Comparison of ENCODE assay signal across 8 cellular contexts in genomic region chr9:133356391-133357091, GRCh38. TPM values are rescaled to one million over a fixed set of nuclear protein-coding genes. Genes with fewer than 3 reads are reported as not detected.
DNase-seq lines count a peak whose midpoint lies in the region; ATAC-seq and TF ChIP-seq lines count a peak whose summit lies in the region.

Gene SURF1 (minus strand): TSS chr9:133356487. CDS start chr9:133356453, 34 bp downstream.
Gene SURF2 (plus strand): TSS chr9:133356550. CDS start chr9:133356593, 43 bp downstream.

- no peaks in the 10 kb centered on the region for H3K27me3 Mint-ChIP-seq in Calu3 (ENCODE audit: unreplicated experiment)
- H3K27me3 Mint-ChIP-seq in activated naive CD4-positive, alpha-beta T cell treated with anti-CD3 and anti-CD28 coated beads, Interleukin-2, amount 50 U/mL, for 24 hours: no peaks in the 10 kb centered on the region

- CTCF ChIA-PET in Calu3 (lab: Charles Lee): interaction anchor here (0.6 to 0.8 kb wide), 3 partner anchors 9 to 103 kb away, joined by 3 to 5 read pairs (median 3); partner anchors contain the start of gene CACFD1

- H3K27ac Mint-ChIP-seq in Calu3 (ENCODE audit: unreplicated experiment): peak within 1 kb of the TSS; percentile 42
- peak within 1 kb of the TSS; percentile 72 for H3K27ac Mint-ChIP-seq in activated naive CD4-positive, alpha-beta T cell treated with anti-CD3 and anti-CD28 coated beads, Interleukin-2, amount 50 U/mL, for 24 hours

- H3K27me3 ChIP-seq in ovary: no peaks in the 10 kb centered on the region
- no peaks in the 10 kb centered on the region for H3K27me3 ChIP-seq in testis

- no peak for TF ChIP-seq EP300 in ovary (IDR thresholded peaks at IDR 0.05)

- no peak for TF ChIP-seq CTCF in Calu3 (IDR thresholded peaks at IDR 0.05; ENCODE audit: unreplicated experiment)
- no peak for TF ChIP-seq CTCF in ovary (IDR thresholded peaks at IDR 0.05)
- TF ChIP-seq CTCF in testis (IDR thresholded peaks at IDR 0.05): no peak

- H3K4me1 Mint-ChIP-seq in Calu3 (ENCODE audit: low read depth, unreplicated experiment): peaks cover 23% of the 10 kb centered on the region
- peaks cover 53% of the 10 kb centered on the region for H3K4me1 Mint-ChIP-seq in activated naive CD4-positive, alpha-beta T cell treated with anti-CD3 and anti-CD28 coated beads, Interleukin-2, amount 50 U/mL, for 24 hours

- H3K4me1 ChIP-seq in ovary (ENCODE audit: insufficient read depth) (peaks cover 6% of the 10 kb centered on the region), testis (peaks cover 20% of the 10 kb centered on the region)

- H3K4me3 Mint-ChIP-seq in Calu3 (ENCODE audit: low read depth, unreplicated experiment): peak within 1 kb of the TSS; percentile 78
- H3K4me3 Mint-ChIP-seq in activated naive CD4-positive, alpha-beta T cell treated with anti-CD3 and anti-CD28 coated beads, Interleukin-2, amount 50 U/mL, for 24 hours: peak within 1 kb of the TSS; percentile 89

- H3K27ac ChIP-seq in ovary (peak within 1 kb of the TSS; percentile 28 to 38), testis (peak within 1 kb of the TSS; percentile 13 to 45)

- BruUV-seq in Calu3 (replicated peaks; lab: Mats Ljungman, UMichigan): no TSS peak

- DNase-seq in Calu3 (peak; percentile 88), Kasumi-1 (lab: John Stamatoyannopoulos, UW) (peak; percentile 76 to 80), SKM-1 (lab: John Stamatoyannopoulos, UW; ENCODE audit: unreplicated experiment) (peak; percentile 45), head of caudate nucleus (peak; percentile 62 to 95 (median 90)), ovary (peak; percentile 81 to 93 (median 85)), testis (peak; percentile 93)

- H3K9me3 ChIP-seq in ovary (no peaks in the 10 kb centered on the region), testis (no peaks in the 10 kb centered on the region)

- H3K9me3 Mint-ChIP-seq in Calu3 (ENCODE audit: low read depth, unreplicated experiment): no peaks in the 10 kb centered on the region
- no peaks in the 10 kb centered on the region for H3K9me3 Mint-ChIP-seq in activated naive CD4-positive, alpha-beta T cell treated with anti-CD3 and anti-CD28 coated beads, Interleukin-2, amount 50 U/mL, for 24 hours

- 1% methylated on average over 60 to 78 of the region's 78 CpGs for WGBS in ovary, 3 donors
- WGBS in testis, 2 donors: 1% methylated on average over 25 to 67 of the region's 78 CpGs

- H3K4me3 ChIP-seq in ovary: peak within 1 kb of the TSS; percentile 77
- peak within 1 kb of the TSS; percentile 81 to 83 for H3K4me3 ChIP-seq in testis

- TF ChIP-seq POLR2A in ovary (IDR thresholded peaks at IDR 0.05) (peak; percentile 11), testis (IDR thresholded peaks at IDR 0.05) (no peak)

- ATAC-seq in GM21515 (IDR thresholded peaks at IDR 0.05; ENCODE audit: unreplicated experiment): peak; percentile 52

- no peaks in the 10 kb centered on the region for H3K36me3 ChIP-seq in ovary
- H3K36me3 ChIP-seq in testis (ENCODE audit: low read depth, missing control alignments): no peaks in the 10 kb centered on the region

- intact Hi-C loops in Calu3 (cut with micrococcal nuclease; ENCODE audit: unreplicated experiment): loop anchor here (2.0 kb wide), 1 partner anchor 18 kb away; no protein-coding TSS in a partner anchor
- intact Hi-C loops in head of caudate nucleus (cut with DNase I): loop anchor here (10.0 kb wide), 2 partner anchors 58 to 118 kb away; partner anchors contain the start of genes REXO4 and SLC2A6
- intact Hi-C loops in ovary (cut with DNase I): no loop called here
- intact Hi-C loops in testis (cut with DNase I; ENCODE audit: low total_unique reads): no loop called here

- peaks cover 69% of the 10 kb centered on the region for H3K36me3 Mint-ChIP-seq in Calu3 (ENCODE audit: insufficient read depth, unreplicated experiment)
- H3K36me3 Mint-ChIP-seq in activated naive CD4-positive, alpha-beta T cell treated with anti-CD3 and anti-CD28 coated beads, Interleukin-2, amount 50 U/mL, for 24 hours: peaks cover 8% of the 10 kb centered on the region

RNA-seq across cellular contexts. Expression of gene SURF1, which starts in this region (rescaled TPM):
- total RNA-seq in Calu3 (2022) (47.9 and 50.9 TPM in 2 replicates), ovary (10 to 100 TPM; 23.5 to 44.7 (median 33.8) TPM), testis (10 to 100 TPM; 51.4 to 58.9 TPM)
- polyA plus RNA-seq in ovary (10 to 100 TPM; 36.8 to 51.3 TPM), testis (ENCODE audit: insufficient read depth, low read depth, low replicate concordance) (71.0 TPM)

RNA-seq across cellular contexts. Expression of gene SURF2, which starts in this region (rescaled TPM):
- total RNA-seq in Calu3 (2022): 20.6 and 22.9 TPM in 2 replicates
- 10 to 100 TPM; 13.7 to 30.4 (median 15.8) TPM for total RNA-seq in ovary
- 10 to 100 TPM in 1 of 2 donors, 1 to 10 TPM in 1; 8.6 to 21.4 TPM for polyA plus RNA-seq in ovary
- total RNA-seq in testis: 100 to 1,000 TPM; 103 to 121 TPM
- 160 TPM for polyA plus RNA-seq in testis (ENCODE audit: insufficient read depth, low read depth, low replicate concordance)

Comparison
In these comparisons a context has a peak if more than half of its experiments do, and no peak if none do; other contexts are left out.
1. Peak in every context shown above with its lines: DNase-seq, ATAC-seq, H3K4me3 ChIP-seq and H3K27ac ChIP-seq.
2. intact Hi-C loops: an anchor here in Calu3 (2.0 kb wide) and head of caudate nucleus (10.0 kb wide); none called in ovary and testis.